17 cellular contexts compared by ENCODE assay signal in the genomic region with DNA sequence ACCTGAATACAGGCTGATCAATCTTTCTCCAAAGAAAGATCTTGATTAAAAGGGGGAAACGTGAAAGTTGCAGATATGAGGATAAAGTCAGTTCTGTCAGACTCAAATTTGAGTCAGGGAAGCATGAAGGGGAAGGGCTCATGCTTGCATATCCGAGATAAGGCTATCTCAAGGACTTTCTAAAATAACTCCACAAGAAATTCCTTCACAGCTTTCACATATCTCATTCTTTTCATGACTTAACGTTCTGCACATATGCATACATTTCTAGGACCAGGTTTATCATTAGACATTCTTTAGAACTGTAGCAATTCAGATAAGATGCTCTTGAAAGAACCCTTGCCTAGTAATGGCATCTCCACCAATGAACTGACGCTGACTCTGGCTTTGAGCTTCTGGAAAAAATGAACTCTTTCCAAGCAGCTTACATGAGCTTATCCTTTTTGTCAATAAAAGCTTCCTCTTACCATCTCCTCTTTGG. TPM values are rescaled to one million over a fixed set of nuclear protein-coding genes. Genes with fewer than 3 reads are reported as not detected.
"Had no signal": no experiment of that assay in that cellular context is flagged by ENCODE, and none has a peak within 500 bp of the region (broad histone marks: within the 10 kb centered on the region; RNA-seq: fewer than 3 reads in every experiment).

No MANE protein-coding gene starts in this region.

- H3K27ac ChIP-seq: esophagus muscularis mucosa, gastrocnemius medialis, heart right ventricle, spleen, stomach, uterus had no signal

- H3K4me1 ChIP-seq: esophagus muscularis mucosa, gastrocnemius medialis, heart right ventricle, spleen, stomach, uterus had no signal

- DNase-seq: effector memory CD4-positive, alpha-beta T cell; gastrocnemius medialis; heart right ventricle; islet precursor cell; natural killer cell; posterior cingulate gyrus; spleen; stimulated activated CD4-positive, alpha-beta T cell treated with anti-CD3 and anti-CD28 coated beads, Interleukin-15, amount 100 ng/mL, for 24 hours; stimulated activated CD4-positive, alpha-beta T cell treated with anti-CD3 and anti-CD28 coated beads, Interleukin-1b, Interleukin-23, amount 100 ng/mL, for 48 hours; stimulated activated CD4-positive, alpha-beta T cell treated with anti-CD3 and anti-CD28 coated beads, Interleukin-4, amount 100 ng/mL, for 24 hours; stimulated activated naive CD4-positive, alpha-beta T cell; stomach; uterus had no signal

- H3K27me3 ChIP-seq: gastrocnemius medialis, stomach, uterus had no signal

- H3K36me3 ChIP-seq: esophagus muscularis mucosa, gastrocnemius medialis, heart right ventricle, spleen, stomach, uterus had no signal

- H3K4me3 ChIP-seq: esophagus muscularis mucosa, gastrocnemius medialis, heart right ventricle, spleen, stomach, uterus had no signal

- H3K9me3 ChIP-seq: esophagus muscularis mucosa, gastrocnemius medialis, heart right ventricle, spleen, stomach, uterus had no signal

RNA-seq across cellular contexts. Expression of a gene that starts 15.9 kb away (rescaled TPM):
- total RNA-seq: gastrocnemius medialis, left lobe of liver, mucosa of gallbladder, natural killer cell, osteocyte, spleen had no signal
